ENCODE assay signal across 10 cellular contexts in genomic region chr6:142551145-142551811, GRCh38.
DNase-seq lines count a peak whose midpoint lies in the region; ATAC-seq and TF ChIP-seq lines count a peak whose summit lies in the region.
"Had no signal": no experiment of that assay in that cellular context is flagged by ENCODE, and none has a peak within 500 bp of the region (broad histone marks: within the 10 kb centered on the region; RNA-seq: fewer than 3 reads in every experiment).

No MANE protein-coding gene starts in this region.

- no peaks in the 10 kb centered on the region for H3K36me3 ChIP-seq in suprapubic skin
- H3K36me3 ChIP-seq in aorta (ENCODE audit: control insufficient read depth in 1 of 2, insufficient read depth in 2 of 2, low read length in 1 of 2): no peaks in the 10 kb centered on the region
- H3K36me3 ChIP-seq: BLaER1 had no signal

- ATAC-seq in Right ventricle myocardium superior (ENCODE audit: poor library complexity): no peak
- ATAC-seq in aorta (ENCODE audit: low FRiP score): no peak

- no peak for TF ChIP-seq POLR2A in suprapubic skin (IDR thresholded peaks at IDR 0.05)

- DNase-seq in activated CD4-positive, CD25-positive, alpha-beta regulatory T cell treated with anti-CD3 and anti-CD28 coated beads, Interleukin-2, amount 50 U/mL, for 72 hours: peak; percentile 32
- DNase-seq in activated CD4-positive, CD25-positive, alpha-beta regulatory T cell (lab: John Stamatoyannopoulos, UW): no peak
- peak; percentile 12 for DNase-seq in activated T-cell treated with anti-CD3 and anti-CD28 coated beads for 24 hours (ENCODE audit: low read depth)
- peak; percentile 70 for DNase-seq in islet precursor cell
- DNase-seq in ureter (ENCODE audit: low spot score): peak; percentile 51
- no peak for DNase-seq in Right ventricle myocardium superior
- DNase-seq in suprapubic skin (ENCODE audit: low spot score in 2 of 2): no peak
- no peak for DNase-seq in aorta

- H3K9me3 ChIP-seq in suprapubic skin (no peaks in the 10 kb centered on the region), aorta (ENCODE audit: control insufficient read depth, low read length) (no peaks in the 10 kb centered on the region)
- H3K9me3 ChIP-seq: BLaER1 had no signal

- no peak overlapping the region for H3K4me3 ChIP-seq in suprapubic skin
- no peak overlapping the region for H3K4me3 ChIP-seq in aorta (ENCODE audit: low read length in 2 of 2)
- H3K4me3 ChIP-seq: BLaER1, lung had no signal

- H3K27me3 ChIP-seq in suprapubic skin (no peaks in the 10 kb centered on the region), aorta (ENCODE audit: control insufficient read depth in 1 of 2, insufficient read depth in 2 of 2, low read length in 1 of 2) (no peaks in the 10 kb centered on the region)
- H3K27me3 ChIP-seq: BLaER1 had no signal

- H3K27ac ChIP-seq in suprapubic skin: no peak overlapping the region
- no peak overlapping the region for H3K27ac ChIP-seq in aorta (ENCODE audit: low read depth in 1 of 2, low read length in 2 of 2)
- H3K27ac ChIP-seq: BLaER1 had no signal

- H3K4me1 ChIP-seq in suprapubic skin: peaks cover 9% of the 10 kb centered on the region
- no peaks in the 10 kb centered on the region for H3K4me1 ChIP-seq in aorta (ENCODE audit: control insufficient read depth in 1 of 2, insufficient read depth in 2 of 2, low read length in 2 of 2)
- H3K4me1 ChIP-seq: BLaER1 had no signal

- TF ChIP-seq EP300 in suprapubic skin (IDR thresholded peaks at IDR 0.05): no peak

- intact Hi-C loops in Right ventricle myocardium superior (cut with DNase I) (no loop called here), aorta (cut with DNase I) (no loop called here)

- no peak for TF ChIP-seq CTCF in suprapubic skin (IDR thresholded peaks at IDR 0.05)

- 25% methylated on average over 5 of the region's 9 CpGs for WGBS in suprapubic skin
- 50 to 61% methylated on average over 9 of the region's 9 CpGs for WGBS in aorta, 2 donors

Comparison
In these comparisons a context has a peak if more than half of its experiments do, and no peak if none do; other contexts are left out.
1. DNase-seq: peak in activated CD4-positive, CD25-positive, alpha-beta regulatory T cell treated with anti-CD3 and anti-CD28 coated beads, Interleukin-2, amount 50 U/mL, for 72 hours (single experiment), activated T-cell treated with anti-CD3 and anti-CD28 coated beads for 24 hours (single experiment), islet precursor cell (single experiment) and ureter (single experiment); none in activated CD4-positive, CD25-positive, alpha-beta regulatory T cell (0 of 4), Right ventricle myocardium superior (single experiment), suprapubic skin (0 of 2) and aorta (0 of 2).